Comparison of ENCODE assay signal across 8 cellular contexts in the genomic region with DNA sequence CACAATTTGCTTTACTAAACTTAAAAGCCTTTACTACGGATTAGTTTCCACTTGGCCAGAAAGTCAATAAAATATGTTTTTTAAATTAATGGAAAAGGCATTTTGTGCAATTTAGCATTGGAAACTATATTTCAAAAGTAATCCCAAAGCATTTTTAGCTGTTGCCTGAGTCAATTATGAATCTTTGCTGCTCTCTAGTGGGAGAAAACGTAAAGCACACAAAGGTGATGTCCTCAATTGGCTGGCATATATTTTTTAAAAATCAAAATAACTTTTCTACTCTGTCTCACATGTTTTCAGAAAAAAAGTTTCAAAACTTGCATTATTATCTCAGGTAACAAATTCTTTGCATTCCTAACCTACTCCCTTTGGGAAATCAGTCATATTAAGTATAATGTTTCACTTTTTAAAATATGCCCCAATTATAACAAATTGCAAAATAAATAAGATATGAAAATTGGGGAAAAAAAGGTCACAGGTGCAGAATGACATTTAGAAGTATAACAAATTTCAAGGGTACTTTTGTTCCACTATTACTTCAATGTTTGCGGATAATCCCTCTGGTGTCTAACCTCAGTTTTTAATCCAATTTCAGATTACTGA. TPM values are rescaled to one million over a fixed set of nuclear protein-coding genes. Genes with fewer than 3 reads are reported as not detected.
A peak's percentile ranks its signal among the peaks of the same experiment; 100 is the strongest.
DNase-seq lines count a peak whose midpoint lies in the region; ATAC-seq and TF ChIP-seq lines count a peak whose summit lies in the region.

No MANE protein-coding gene starts in this region.

- H4K20me1 ChIP-seq in SK-N-SH (ENCODE audit: insufficient read depth), result no peaks in the 10 kb centered on the region

- intact Hi-C loops in gastrocnemius medialis (cut with DNase I; ENCODE audit: low total_unique reads), result loop anchor here (1.0 kb wide), 2 partner anchors 63 to 216 kb away; no protein-coding TSS in a partner anchor

- peak; percentile 95 for TF ChIP-seq RAD21 in SK-N-SH (IDR thresholded peaks at IDR 0.05; ENCODE audit: low read length)

- H3K4me2 ChIP-seq in SK-N-SH, result no peak overlapping the region

- H3K9me3 ChIP-seq in SK-N-SH (no peaks in the 10 kb centered on the region), gastrocnemius medialis (no peaks in the 10 kb centered on the region)

- no peaks in the 10 kb centered on the region for H3K79me2 ChIP-seq in SK-N-SH (ENCODE audit: insufficient read depth)

- H3K9me2 ChIP-seq in SK-N-SH, result no peaks in the 10 kb centered on the region

- no peaks in the 10 kb centered on the region for H3K4me1 ChIP-seq in SK-N-SH (ENCODE audit: control insufficient read depth in 1 of 2, insufficient read depth in 2 of 2, low read depth in 1 of 2, low read length in 1 of 2)
- no peaks in the 10 kb centered on the region for H3K4me1 ChIP-seq in gastrocnemius medialis

- no peaks in the 10 kb centered on the region for H3F3A ChIP-seq in SK-N-SH (replicated peaks; ENCODE audit: insufficient read depth)

- no peak for TF ChIP-seq POLR2A in gastrocnemius medialis (IDR thresholded peaks at IDR 0.05)

- ATAC-seq in gastrocnemius medialis (peak in 1 of 2 donors; percentile 55), GM21717 (IDR thresholded peaks at IDR 0.05; ENCODE audit: unreplicated experiment) (no peak), GM21423 (IDR thresholded peaks at IDR 0.05; ENCODE audit: unreplicated experiment) (no peak)

- no peak overlapping the region for H2AFZ ChIP-seq in SK-N-SH (ENCODE audit: low read depth)

- CTCF ChIA-PET in SK-N-SH (lab: Yijun Ruan, JAX), result interaction anchor here (0.6 to 13.4 kb wide), 17 partner anchors 14 to 582 kb away, joined by 3 to 521 read pairs (median 6); partner anchors contain the start of genes B4GALT4 and IGSF11

- H3K9ac ChIP-seq in SK-N-SH, result no peak overlapping the region

- H3K27ac ChIP-seq in SK-N-SH (ENCODE audit: low read depth in 2 of 2, low read length in 1 of 2) (no peak overlapping the region), gastrocnemius medialis (no peak overlapping the region)

- no peak for TF ChIP-seq EP300 in SK-N-SH (IDR thresholded peaks at IDR 0.05; ENCODE audit: borderline replicate concordance in 1 of 2, low read depth in 1 of 2, low read length in 1 of 2)

- TF ChIP-seq CTCF in SK-N-SH (IDR thresholded peaks at IDR 0.05) (peak; percentile 89), fibroblast of the aortic adventitia (IDR thresholded peaks at IDR 0.05; ENCODE audit: insufficient read depth, low read length) (peak; percentile 68), gastrocnemius medialis (IDR thresholded peaks at IDR 0.05 in 4 of 5, conservative IDR thresholded peaks at IDR 0.05 in 1 of 5) (peak; percentile 56 to 77 (median 67))

- H3K4me3 ChIP-seq in SK-N-SH (ENCODE audit: low read depth in 2 of 2, low read length in 1 of 2) (no peak overlapping the region; a peak in 1 of 4 replicates), fibroblast of the aortic adventitia (ENCODE audit: low read depth, low read length) (no peak overlapping the region), gastrocnemius medialis (no peak overlapping the region)

- WGBS in SK-N-SH (ENCODE audit: low lambda C conversion rate), result 29% methylated on average over 3 of the region's 3 CpGs

- DNase-seq in NCI-H2196 (lab: John Stamatoyannopoulos, UW; ENCODE audit: unreplicated experiment) (peak; percentile 48), NCI-H2196 treated with DMSO at 0.1 percent for 48 hours (lab: John Stamatoyannopoulos, UW; ENCODE audit: unreplicated experiment) (no peak), HS-5 (ENCODE audit: low read depth) (peak; percentile 15), SK-N-SH (peak; percentile 38), fibroblast of the aortic adventitia (ENCODE audit: low read depth) (peak; percentile 58), gastrocnemius medialis (no peak)

- in situ Hi-C loops in gastrocnemius medialis (cut with MboI; ENCODE audit: low sequenced_read_pairs in 4 of 4), result loop anchor here in 1 of 4 donors (10.0 kb wide), 1 partner anchor 214 kb away; no protein-coding TSS in a partner anchor

- H3K36me3 ChIP-seq in SK-N-SH (replicated peaks in 1 of 2; ENCODE audit: control insufficient read depth in 1 of 2, insufficient read depth in 2 of 2, low read length in 1 of 2), result no peaks in the 10 kb centered on the region
- no peaks in the 10 kb centered on the region for H3K36me3 ChIP-seq in gastrocnemius medialis

- no peaks in the 10 kb centered on the region for H3K27me3 ChIP-seq in SK-N-SH (ENCODE audit: insufficient read depth)
- no peaks in the 10 kb centered on the region for H3K27me3 ChIP-seq in gastrocnemius medialis

- POLR2A ChIA-PET in SK-N-SH (lab: Yijun Ruan, JAX), result no interaction called here

TF ChIP-seq in SK-N-SH, 30 proteins besides CTCF, POLR2A, EP300 and RAD21:
- TF ChIP-seq NFIC (IDR thresholded peaks at IDR 0.05; ENCODE audit: borderline replicate concordance) (no peak), SMC3 (IDR thresholded peaks at IDR 0.05; ENCODE audit: low read depth, low read length) (peak; percentile 74), TAF1 (IDR thresholded peaks at IDR 0.05; ENCODE audit: borderline replicate concordance, low read depth, low read length) (no peak), RCOR1 (IDR thresholded peaks at IDR 0.05; ENCODE audit: low read length) (no peak), NRF1 (IDR thresholded peaks at IDR 0.05; ENCODE audit: low read depth, low read length) (0 out of 2 replicates have a peak, but pooled peaks have one; percentile 4)

RNA-seq across cellular contexts. Expression of gene TEX55, which starts 47.2 kb away (rescaled TPM):
- polyA plus RNA-seq in SK-N-SH (2012; rRNA removed), result not detected in 2 replicates
- not detected in 2 replicates for polyA plus RNA-seq in SK-N-SH (2012; cell fraction: cytosol; rRNA removed)
- not detected in 2 replicates for polyA plus RNA-seq in SK-N-SH (2012; cell fraction: nucleus; rRNA removed)
- total RNA-seq in fibroblast of the aortic adventitia (ENCODE audit: low replicate concordance) (not detected in 2 replicates), gastrocnemius medialis (not detected)

Comparison
In these comparisons a context has a peak if more than half of its experiments do, and no peak if none do; other contexts are left out.
1. DNase-seq: peak in NCI-H2196 (single experiment), HS-5 (single experiment), SK-N-SH (single experiment) and fibroblast of the aortic adventitia (single experiment); none in NCI-H2196 treated with DMSO at 0.1 percent for 48 hours (single experiment) and gastrocnemius medialis (0 of 2).
2. Peak in every context shown above with its lines, with median percentiles within 50 percentile points of each other: CTCF ChIP-seq.